8 cellular contexts compared by ENCODE assay signal in the genomic region with DNA sequence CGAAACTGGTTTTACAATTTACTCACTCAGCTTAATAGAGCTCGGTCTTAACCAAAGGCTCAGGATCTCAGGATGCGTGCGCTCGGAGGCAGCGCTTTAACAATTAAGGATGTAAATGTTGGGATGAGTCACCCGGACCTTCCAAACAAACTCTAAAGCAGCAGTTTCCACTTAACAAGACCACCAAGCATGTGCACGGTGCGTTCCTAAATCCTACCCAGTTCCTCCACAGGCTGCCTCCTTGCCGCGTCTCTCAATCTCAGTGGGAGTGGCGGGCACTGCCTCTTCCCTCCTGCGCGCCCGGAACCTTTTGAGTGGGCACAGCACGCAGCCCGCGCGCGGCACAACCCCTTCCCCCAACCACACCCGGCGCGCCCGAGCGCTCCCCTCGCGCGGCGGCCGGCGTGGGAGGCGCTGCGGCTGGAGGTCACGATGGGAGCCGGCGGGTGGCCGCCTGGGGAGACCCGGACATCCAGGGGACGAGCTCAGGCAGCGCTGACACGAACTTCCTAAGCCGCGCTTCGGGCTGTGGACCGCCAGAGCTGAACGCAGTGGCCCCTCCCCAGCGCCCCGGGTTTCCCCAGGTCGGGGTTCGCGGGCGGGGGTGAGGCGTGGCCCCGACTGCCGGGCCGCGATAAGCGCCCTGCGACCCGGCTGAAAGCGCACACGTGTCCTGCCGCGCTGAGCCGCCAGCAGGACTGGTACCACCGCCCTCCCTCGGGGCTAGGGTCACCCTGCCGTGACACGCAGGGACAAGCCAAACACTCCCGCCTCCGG. TPM values are rescaled to one million over a fixed set of nuclear protein-coding genes. Genes with fewer than 3 reads are reported as not detected.
A peak's percentile ranks its signal among the peaks of the same experiment; 100 is the strongest.
DNase-seq lines count a peak whose midpoint lies in the region; ATAC-seq lines count a peak whose summit lies in the region.

ABCG2 (minus strand) TSS at position 280 of the 777 bp plus-strand sequence. CDS start 18,644 bp downstream, outside the sequence.

- peak; percentile 88 for DNase-seq in CD1c-positive myeloid dendritic cell (ENCODE audit: extremely low spot score)
- peak; percentile 86 for DNase-seq in activated CD4-positive, alpha-beta T cell treated with anti-CD3 and anti-CD28 coated beads, Interleukin-2, amount 10 ng/mL, durations not matched to agents 24 days and 14 days
- peak; percentile 3 to 30 (median 19) for DNase-seq in effector memory CD8-positive, alpha-beta T cell
- DNase-seq in stimulated activated CD8-positive, alpha-beta memory T cell treated with anti-CD3 and anti-CD28 coated beads, Interleukin-4, amount 100 ng/mL, for 24 hours (ENCODE audit: low read depth) = peak; percentile 36
- DNase-seq in NCI-H2196 (lab: John Stamatoyannopoulos, UW; ENCODE audit: unreplicated experiment) = no peak

- ATAC-seq in GM19452 (IDR thresholded peaks at IDR 0.05; ENCODE audit: unreplicated experiment) = peak; percentile 70
- peak; percentile 86 for ATAC-seq in effector memory CD8-positive, alpha-beta T cell (replicated peaks)

- H3K9me3 Mint-ChIP-seq in activated CD4-positive, alpha-beta T cell treated with anti-CD3 and anti-CD28 coated beads, Interleukin-2, amount 10 ng/mL, durations not matched to agents 24 days and 14 days = peaks cover 5% of the 10 kb centered on the region
- no peaks in the 10 kb centered on the region for H3K9me3 Mint-ChIP-seq in effector memory CD8-positive, alpha-beta T cell

- H3K36me3 ChIP-seq in HUES48 (ENCODE audit: control insufficient read depth, insufficient read depth, low read length) = no peaks in the 10 kb centered on the region
- H3K36me3 ChIP-seq in mesodermal cell (ENCODE audit: control insufficient read depth, insufficient read depth, low read length) = no peaks in the 10 kb centered on the region

- intact Hi-C loops in activated CD4-positive, alpha-beta T cell treated with anti-CD3 and anti-CD28 coated beads, Interleukin-2, amount 10 ng/mL, durations not matched to agents 24 days and 14 days (cut with micrococcal nuclease) = loop anchor here (2.0 to 10.0 kb wide), 6 partner anchors 124 to 646 kb away; partner anchors contain the start of genes HERC3, PKD2 and PPM1K

- peaks cover 23% of the 10 kb centered on the region for H3K27me3 Mint-ChIP-seq in activated CD4-positive, alpha-beta T cell treated with anti-CD3 and anti-CD28 coated beads, Interleukin-2, amount 10 ng/mL, durations not matched to agents 24 days and 14 days
- H3K27me3 Mint-ChIP-seq in effector memory CD8-positive, alpha-beta T cell = peaks cover 0 to 10% of the 10 kb centered on the region in 2 donors

- H3K27ac Mint-ChIP-seq in activated CD4-positive, alpha-beta T cell treated with anti-CD3 and anti-CD28 coated beads, Interleukin-2, amount 10 ng/mL, durations not matched to agents 24 days and 14 days = peak within 1 kb of the TSS; percentile 75
- H3K27ac Mint-ChIP-seq in effector memory CD8-positive, alpha-beta T cell = peak within 1 kb of the TSS in 1 of 2 donors; percentile 13

- peak within 1 kb of the TSS; percentile 49 for H3K9ac ChIP-seq in HUES48 (ENCODE audit: low read depth, low read length)

- no peaks in the 10 kb centered on the region for H3K36me3 Mint-ChIP-seq in activated CD4-positive, alpha-beta T cell treated with anti-CD3 and anti-CD28 coated beads, Interleukin-2, amount 10 ng/mL, durations not matched to agents 24 days and 14 days (ENCODE audit: low read depth)
- peaks cover 3% of the 10 kb centered on the region for H3K36me3 Mint-ChIP-seq in effector memory CD8-positive, alpha-beta T cell (ENCODE audit: insufficient read depth)

- H3K4me3 ChIP-seq in HUES48 (ENCODE audit: low read depth, low read length) (peak within 1 kb of the TSS; percentile 68), mesodermal cell (ENCODE audit: extremely low read depth, insufficient read depth, low read length, poor library complexity, severe bottlenecking) (peak within 1 kb of the TSS; percentile 63)

- peaks cover 14% of the 10 kb centered on the region for H3K4me1 Mint-ChIP-seq in activated CD4-positive, alpha-beta T cell treated with anti-CD3 and anti-CD28 coated beads, Interleukin-2, amount 10 ng/mL, durations not matched to agents 24 days and 14 days
- peaks cover 7% of the 10 kb centered on the region in 2 donors for H3K4me1 Mint-ChIP-seq in effector memory CD8-positive, alpha-beta T cell (ENCODE audit: low read depth in 2 of 2)

- peaks cover 23% of the 10 kb centered on the region for H3K27me3 ChIP-seq in HUES48 (ENCODE audit: control insufficient read depth, insufficient read depth, low read length)

- WGBS in mesodermal cell (ENCODE audit: insufficient coverage in 2 of 2), 2 experiments = 0 to 1% methylated on average over 39 to 51 of the region's 71 CpGs

- no peaks in the 10 kb centered on the region for H3K9me3 ChIP-seq in HUES48 (ENCODE audit: control insufficient read depth, insufficient read depth, low read length)
- no peaks in the 10 kb centered on the region for H3K9me3 ChIP-seq in mesodermal cell (ENCODE audit: control insufficient read depth, low read length)

- H3K4me3 Mint-ChIP-seq in activated CD4-positive, alpha-beta T cell treated with anti-CD3 and anti-CD28 coated beads, Interleukin-2, amount 10 ng/mL, durations not matched to agents 24 days and 14 days = peak within 1 kb of the TSS; percentile 85
- H3K4me3 Mint-ChIP-seq in effector memory CD8-positive, alpha-beta T cell = peak within 1 kb of the TSS; percentile 64 to 76

- H3K4me1 ChIP-seq in HUES48 (ENCODE audit: control insufficient read depth, insufficient read depth, low read length) (peaks cover 27% of the 10 kb centered on the region), mesodermal cell (ENCODE audit: control insufficient read depth, insufficient read depth, low read length, poor library complexity, severe bottlenecking) (peaks cover 3% of the 10 kb centered on the region)

- H3K27ac ChIP-seq in HUES48 (ENCODE audit: low read depth, low read length) (peak within 1 kb of the TSS; percentile 92), mesodermal cell (ENCODE audit: low read depth, low read length, severe bottlenecking) (no peak within 1 kb of the TSS)

RNA-seq across cellular contexts. Expression of gene ABCG2, which starts in this region (rescaled TPM):
- 0.56 and 0.76 TPM in 2 replicates for total RNA-seq in activated CD4-positive, alpha-beta T cell treated with anti-CD3 and anti-CD28 coated beads, Interleukin-2, amount 10 ng/mL, durations not matched to agents 24 days and 14 days
- polyA plus RNA-seq in mesodermal cell (2013, experiment 1 of 2) = 4.0 TPM
- 5.5 TPM for polyA plus RNA-seq in mesodermal cell (2013, experiment 2 of 2)

Comparison
In these comparisons a context has a peak if more than half of its experiments do, and no peak if none do; other contexts are left out.
1. Peak in DNase-seq in activated CD4-positive, alpha-beta T cell treated with anti-CD3 and anti-CD28 coated beads, Interleukin-2, amount 10 ng/mL, durations not matched to agents 24 days and 14 days; RNA of the gene not detected or under 1 TPM.